Comparison of ENCODE assay signal across 13 cellular contexts in genomic region chr20:62589150-62589498, GRCh38. TPM values are rescaled to one million over a fixed set of nuclear protein-coding genes. Genes with fewer than 3 reads are reported as not detected.
A peak's percentile ranks its signal among the peaks of the same experiment; 100 is the strongest.
DNase-seq lines count a peak whose midpoint lies in the region; ATAC-seq, FAIRE-seq and TF ChIP-seq lines count a peak whose summit lies in the region.
"Had no signal": no experiment of that assay in that cellular context is flagged by ENCODE, and none has a peak within 500 bp of the region (broad histone marks: within the 10 kb centered on the region; RNA-seq: fewer than 3 reads in every experiment).

No MANE protein-coding gene starts in this region.

- no peak overlapping the region for H3K4me2 ChIP-seq in HepG2 (ENCODE audit: low read depth, low read length)
- no peak overlapping the region for H3K4me2 ChIP-seq in endothelial cell of umbilical vein (ENCODE audit: insufficient read depth, low read length)
- H3K4me2 ChIP-seq: A549 had no signal

- WGBS in HepG2 (ENCODE audit: low lambda C conversion rate) = 2% methylated on average over 8 of the region's 9 CpGs
- WGBS in right lobe of liver (ENCODE audit: insufficient coverage, low coverage, low lambda C conversion rate, missing lambda C conversion rate) = 86% methylated on average over 2 of the region's 9 CpGs

- H3K9me3 ChIP-seq in HepG2 (ENCODE audit: low read length) (no peaks in the 10 kb centered on the region), right lobe of liver (no peaks in the 10 kb centered on the region), endothelial cell of umbilical vein (replicated peaks; ENCODE audit: control insufficient read depth, insufficient read depth, low read length) (no peaks in the 10 kb centered on the region)
- no peaks in the 10 kb centered on the region for H3K9me3 ChIP-seq in CD8-positive, alpha-beta memory T cell (ENCODE audit: low read length)
- H3K9me3 ChIP-seq: A549, BE2C had no signal

- no peak for TF ChIP-seq EP300 in HepG2 (IDR thresholded peaks at IDR 0.05; ENCODE audit: low read depth in 2 of 2, low read length in 2 of 2)
- TF ChIP-seq EP300 in HepG2 (CRISPR knock-in tag; IDR thresholded peaks at IDR 0.05; ENCODE audit: borderline replicate concordance) = no peak

- no peaks in the 10 kb centered on the region for H3K36me3 ChIP-seq in HepG2 (replicated peaks in 1 of 2; ENCODE audit: control insufficient read depth in 1 of 2, insufficient read depth in 2 of 2, low read length in 2 of 2)
- no peaks in the 10 kb centered on the region for H3K36me3 ChIP-seq in right lobe of liver
- H3K36me3 ChIP-seq in endothelial cell of umbilical vein (ENCODE audit: control insufficient read depth in 2 of 2, extremely low read depth in 1 of 2, insufficient read depth in 2 of 2, low read length in 2 of 2) = no peaks in the 10 kb centered on the region
- no peaks in the 10 kb centered on the region for H3K36me3 ChIP-seq in CD8-positive, alpha-beta memory T cell (ENCODE audit: insufficient read depth, low read length)
- H3K36me3 ChIP-seq: BE2C had no signal

- H3K36me3 Mint-ChIP-seq in HFFc6 (ENCODE audit: low read depth) = no peaks in the 10 kb centered on the region
- H3K36me3 Mint-ChIP-seq in CD8-positive, alpha-beta memory T cell = no peaks in the 10 kb centered on the region
- H3K36me3 Mint-ChIP-seq: CD4-positive, CD25-positive, alpha-beta regulatory T cell had no signal

- H3K4me3 ChIP-seq in HepG2 (replicated peaks in 1 of 3; ENCODE audit: insufficient read depth in 1 of 3, low read depth in 2 of 3, low read length in 3 of 3) (no peak overlapping the region), right lobe of liver (no peak overlapping the region), endothelial cell of umbilical vein (replicated peaks in 1 of 3; ENCODE audit: insufficient read depth in 1 of 3, low read depth in 1 of 3, low read length in 3 of 3) (no peak overlapping the region)
- no peak overlapping the region for H3K4me3 ChIP-seq in CD8-positive, alpha-beta memory T cell (ENCODE audit: low read length)
- H3K4me3 ChIP-seq: A549, GM12878 had no signal

- in situ Hi-C loops in HepG2 (cut with HindIII; ENCODE audit: extremely low pct_ligation_motif_present, low pct_unique_long_range_greater_than_20kb) = no loop called here

- CTCF ChIA-PET in HepG2 (lab: Yijun Ruan, JAX; ENCODE audit: low intra/inter-chr PET ratio, low total read pairs) = no interaction called here
- CTCF ChIA-PET in endothelial cell of umbilical vein (lab: Charles Lee) = interaction anchor here (0.7 to 3.4 kb wide), 6 partner anchors 8 to 90 kb away, joined by 3 to 19 read pairs (median 4); no protein-coding TSS in a partner anchor
- CTCF ChIA-PET in CD8-positive, alpha-beta memory T cell (lab: Charles Lee) = interaction anchor here (1.2 kb wide), 1 partner anchor 27 kb away, joined by 3 read pairs; no protein-coding TSS in a partner anchor

- H3K4me1 ChIP-seq in HepG2 (ENCODE audit: insufficient read depth, low read length) (no peaks in the 10 kb centered on the region), right lobe of liver (no peaks in the 10 kb centered on the region), endothelial cell of umbilical vein (ENCODE audit: control insufficient read depth, extremely low read depth, insufficient read depth, low read length) (peaks cover 17% of the 10 kb centered on the region)
- H3K4me1 ChIP-seq in CD8-positive, alpha-beta memory T cell (ENCODE audit: insufficient read depth, low read length) = no peaks in the 10 kb centered on the region
- H3K4me1 ChIP-seq: BE2C had no signal

- H3K9me3 Mint-ChIP-seq in HFFc6 = 0 out of 2 replicates have a peak, but pooled peaks cover 3% of the 10 kb centered on the region
- peaks cover 0 to 3% (median 0%) of the 10 kb centered on the region in 5 donors for H3K9me3 Mint-ChIP-seq in CD8-positive, alpha-beta memory T cell

- H3K27ac Mint-ChIP-seq in HFFc6 = peak overlapping the region; percentile 69
- no peak overlapping the region for H3K27ac Mint-ChIP-seq in CD8-positive, alpha-beta memory T cell
- H3K27ac Mint-ChIP-seq: CD4-positive, CD25-positive, alpha-beta regulatory T cell had no signal

- TF ChIP-seq RAD21 in HepG2 (CRISPR knock-in tag; IDR thresholded peaks at IDR 0.05) = no peak

- H2AFZ ChIP-seq in HepG2 (ENCODE audit: low read length) (no peak overlapping the region), endothelial cell of umbilical vein (ENCODE audit: low read depth, low read length) (peak overlapping the region; percentile 21)

- DNase-seq in HepG2 (ENCODE audit: low spot score) = no peak
- DNase-seq in right lobe of liver = no peak
- DNase-seq in HFFc6 = no peak
- no peak for DNase-seq in endothelial cell of umbilical vein (ENCODE audit: low read depth, low spot score)
- no peak for DNase-seq in CD8-positive, alpha-beta memory T cell
- no peak for DNase-seq in stimulated activated naive CD4-positive, alpha-beta T cell (lab: John Stamatoyannopoulos, UW)
- DNase-seq: BE2C; CD4-positive, CD25-positive, alpha-beta regulatory T cell; DMS79; H7 had no signal

- H4K20me1 ChIP-seq in HepG2 (ENCODE audit: insufficient read depth, low read length) = peaks cover 9% of the 10 kb centered on the region; the same call in 1 of the 2 replicates
- no peaks in the 10 kb centered on the region for H4K20me1 ChIP-seq in endothelial cell of umbilical vein (replicated peaks; ENCODE audit: control insufficient read depth, extremely low read depth, insufficient read depth, low read length)

- H3K4me1 Mint-ChIP-seq in HFFc6 (ENCODE audit: low read depth) = peaks cover 38% of the 10 kb centered on the region
- no peaks in the 10 kb centered on the region for H3K4me1 Mint-ChIP-seq in CD8-positive, alpha-beta memory T cell

- peak overlapping the region; percentile 28; the same call in 1 of the 2 replicates for H3K4me3 Mint-ChIP-seq in HFFc6
- no peak overlapping the region for H3K4me3 Mint-ChIP-seq in CD8-positive, alpha-beta memory T cell
- H3K4me3 Mint-ChIP-seq: CD4-positive, CD25-positive, alpha-beta regulatory T cell had no signal

- H3K27me3 Mint-ChIP-seq in HFFc6 (ENCODE audit: insufficient read depth) = peaks cover 5% of the 10 kb centered on the region
- peaks cover 9 to 40% of the 10 kb centered on the region in 2 donors for H3K27me3 Mint-ChIP-seq in CD8-positive, alpha-beta memory T cell

- BruUV-seq in HepG2 (replicated peaks; lab: Mats Ljungman, UMichigan) = no TSS peak
- BruUV-seq in endothelial cell of umbilical vein (replicated peaks; lab: Mats Ljungman, UMichigan) = no TSS peak

- H3K9ac ChIP-seq in HepG2 (ENCODE audit: insufficient read depth, low read depth, low read length) (no peak overlapping the region), endothelial cell of umbilical vein (replicated peaks; ENCODE audit: extremely low read depth, insufficient read depth, low read length) (no peak overlapping the region)

- intact Hi-C loops in HepG2 (cut with micrococcal nuclease; ENCODE audit: unreplicated experiment) = no loop called here
- intact Hi-C loops in right lobe of liver (cut with DNase I) = no loop called here
- intact Hi-C loops in endothelial cell of umbilical vein (cut with micrococcal nuclease) = no loop called here

- no peak overlapping the region for H3K27ac ChIP-seq in HepG2 (ENCODE audit: extremely low read length, insufficient read depth, low read length)
- H3K27ac ChIP-seq in right lobe of liver = no peak overlapping the region
- H3K27ac ChIP-seq in endothelial cell of umbilical vein (ENCODE audit: insufficient read depth, low read depth, low read length) = no peak overlapping the region
- no peak overlapping the region for H3K27ac ChIP-seq in CD8-positive, alpha-beta memory T cell (ENCODE audit: low read depth, low read length)
- H3K27ac ChIP-seq: A549 had no signal

- FAIRE-seq in HepG2 (lab: Jason Lieb, UNC) = no peak
- no peak for FAIRE-seq in endothelial cell of umbilical vein (lab: Jason Lieb, UNC)
- FAIRE-seq: A549, GM12878, GM18507 had no signal

- TF ChIP-seq POLR2A in HepG2 (IDR thresholded peaks at IDR 0.05; ENCODE audit: insufficient read depth in 1 of 2, low read depth in 2 of 2, low read length in 2 of 2) = no peak
- no peak for TF ChIP-seq POLR2A in right lobe of liver (IDR thresholded peaks at IDR 0.05)
- TF ChIP-seq POLR2A in endothelial cell of umbilical vein (IDR thresholded peaks at IDR 0.05; ENCODE audit: low read depth, low read length) = no peak

- H3K79me2 ChIP-seq in HepG2 (ENCODE audit: insufficient read depth, low read length) (no peaks in the 10 kb centered on the region), endothelial cell of umbilical vein (ENCODE audit: control insufficient read depth, insufficient read depth, low read length) (no peaks in the 10 kb centered on the region)

- dilution Hi-C loops in endothelial cell of umbilical vein (cut with MboI; ENCODE audit: extremely low pct_ligation_motif_present, low sequenced_read_pairs) = no loop called here

- POLR2A ChIA-PET in HepG2 (lab: Yijun Ruan, JAX) = no interaction called here
- POLR2A ChIA-PET in endothelial cell of umbilical vein (lab: Charles Lee) = no interaction called here
- POLR2A ChIA-PET in CD8-positive, alpha-beta memory T cell (lab: Charles Lee) = no interaction called here

- ATAC-seq in HepG2 = no peak
- ATAC-seq in right lobe of liver = no peak
- ATAC-seq: A549, GM12878 had no signal

- TF ChIP-seq CTCF in HepG2 (CRISPR knock-in tag; IDR thresholded peaks at IDR 0.05) = no peak
- no peak for TF ChIP-seq CTCF in right lobe of liver (IDR thresholded peaks at IDR 0.05)
- TF ChIP-seq CTCF in HFFc6 (IDR thresholded peaks at IDR 0.05) = no peak
- no peak for TF ChIP-seq CTCF in endothelial cell of umbilical vein (IDR thresholded peaks at IDR 0.05; ENCODE audit: extremely low read depth in 1 of 2, insufficient read depth in 1 of 2, low read depth in 1 of 2, low read length in 2 of 2)

- H3K9me1 ChIP-seq in endothelial cell of umbilical vein (replicated peaks; ENCODE audit: control insufficient read depth, extremely low read depth, insufficient read depth, low read length) = no peaks in the 10 kb centered on the region

- H3K27me3 ChIP-seq in HepG2 (ENCODE audit: control insufficient read depth in 1 of 2, insufficient read depth in 2 of 2, low read length in 2 of 2) = peaks cover 21 to 95% of the 10 kb centered on the region in 2 experiments
- no peaks in the 10 kb centered on the region for H3K27me3 ChIP-seq in right lobe of liver
- H3K27me3 ChIP-seq in endothelial cell of umbilical vein (ENCODE audit: control insufficient read depth in 2 of 2, insufficient read depth in 2 of 2, low read length in 2 of 2) = no peaks in the 10 kb centered on the region
- H3K27me3 ChIP-seq in CD8-positive, alpha-beta memory T cell (ENCODE audit: insufficient read depth, low read length, poor library complexity, severe bottlenecking) = peaks cover 7% of the 10 kb centered on the region
- H3K27me3 ChIP-seq: BE2C had no signal

RNA-seq across cellular contexts. Expression of gene SLCO4A1, which starts 53.2 kb away (rescaled TPM):
- total RNA-seq in HepG2 (2016; rRNA removed; fragmentation: Illumina TruSeq; extraction: Trizol) (23.8 and 55.5 TPM in 2 replicates), right lobe of liver (1 to 10 TPM in 5 of 6 experiments, under 1 TPM in 1; 0.93 to 8.8 (median 4.3) TPM), endothelial cell of umbilical vein (3.3 and 4.1 TPM in 2 replicates)
- 21.3 and 22.4 TPM in 2 replicates for total RNA-seq in HepG2 (2016; cell fraction: cytosol; rRNA removed; fragmentation: Illumina TruSeq; extraction: Trizol; ENCODE audit: low read depth)
- total RNA-seq in HepG2 (2016; cell fraction: insoluble cytoplasmic fraction; rRNA removed; fragmentation: Illumina TruSeq; extraction: Trizol) = 20.7 and 58.6 TPM in 2 replicates
- 31.3 and 32.0 TPM in 2 replicates for total RNA-seq in HepG2 (2016; cell fraction: membrane; rRNA removed; fragmentation: Illumina TruSeq; extraction: Trizol)
- total RNA-seq in HepG2 (2016; cell fraction: nucleus; rRNA removed; fragmentation: Illumina TruSeq; extraction: Trizol) = 55.7 and 65.4 TPM in 2 replicates
- polyA plus RNA-seq in HepG2 (2011; rRNA removed) (91.3 and 112 TPM in 2 replicates), endothelial cell of umbilical vein (0.92 and 1.4 TPM in 2 replicates)
- polyA plus RNA-seq in HepG2 (2011; cell fraction: cytosol; rRNA removed) = 53.2 and 96.9 TPM in 2 replicates
- 133 and 239 TPM in 2 replicates for polyA plus RNA-seq in HepG2 (2011; cell fraction: nucleus; rRNA removed)
- polyA plus RNA-seq in HepG2 (2012) = 48.1 and 97.6 TPM in 2 replicates
- polyA plus RNA-seq in HepG2 (2016; cell fraction: cytosol; fragmentation: Illumina TruSeq; extraction: Trizol; ENCODE audit: low read depth) = 14.3 and 17.6 TPM in 2 replicates
- 25.9 and 26.2 TPM in 2 replicates for polyA plus RNA-seq in HepG2 (2016; cell fraction: insoluble cytoplasmic fraction; fragmentation: Illumina TruSeq; extraction: Trizol; ENCODE audit: low read depth)
- 21.9 and 22.4 TPM in 2 replicates for polyA plus RNA-seq in HepG2 (2016; cell fraction: membrane; fragmentation: Illumina TruSeq; extraction: Trizol; ENCODE audit: low read depth)
- polyA plus RNA-seq in HepG2 (2016; cell fraction: nucleus; fragmentation: Illumina TruSeq; extraction: Trizol; ENCODE audit: insufficient read depth, low read depth) = 114 and 125 TPM in 2 replicates
- polyA minus RNA-seq in HepG2 (2011; rRNA and poly(A)+ RNA removed; ENCODE audit: low replicate concordance) = 44.0 and 104 TPM in 2 replicates
- 27.7 and 39.2 TPM in 2 replicates for polyA minus RNA-seq in HepG2 (2011; cell fraction: cytosol; rRNA and poly(A)+ RNA removed)
- polyA minus RNA-seq in HepG2 (2011; cell fraction: nucleus; rRNA and poly(A)+ RNA removed) = 31.2 and 42.4 TPM in 2 replicates
- total RNA-seq in HFFc6 (2021; fragmentation: NEBNext Ultra II Directional; extraction: Animal tissue kit (Norgen Biotek cat#: 25700)) = 1 to 10 TPM; 2.7 to 6.5 (median 3.4) TPM
- 1.1 and 1.4 TPM in 2 replicates for polyA plus RNA-seq in endothelial cell of umbilical vein (2011; cell fraction: cytosol; rRNA removed)
- 2.6 and 3.5 TPM in 2 replicates for polyA plus RNA-seq in endothelial cell of umbilical vein (2011; cell fraction: nucleus; rRNA removed)
- polyA plus RNA-seq in endothelial cell of umbilical vein (2012) = 3.8 and 5.4 TPM in 2 replicates
- polyA minus RNA-seq in endothelial cell of umbilical vein = 0.55 and 1.00 TPM in 2 replicates
- 30.2 TPM for polyA minus RNA-seq in endothelial cell of umbilical vein (2011; cell fraction: cytosol; rRNA and poly(A)+ RNA removed)
- polyA minus RNA-seq in endothelial cell of umbilical vein (2011; cell fraction: nucleus; rRNA and poly(A)+ RNA removed) = 1.1 and 1.7 TPM in 2 replicates
- total RNA-seq in CD8-positive, alpha-beta memory T cell = 10 to 100 TPM; 42.0 to 44.9 TPM
- 0.47 TPM for polyA plus RNA-seq in CD8-positive, alpha-beta memory T cell
